In the genomic region with DNA sequence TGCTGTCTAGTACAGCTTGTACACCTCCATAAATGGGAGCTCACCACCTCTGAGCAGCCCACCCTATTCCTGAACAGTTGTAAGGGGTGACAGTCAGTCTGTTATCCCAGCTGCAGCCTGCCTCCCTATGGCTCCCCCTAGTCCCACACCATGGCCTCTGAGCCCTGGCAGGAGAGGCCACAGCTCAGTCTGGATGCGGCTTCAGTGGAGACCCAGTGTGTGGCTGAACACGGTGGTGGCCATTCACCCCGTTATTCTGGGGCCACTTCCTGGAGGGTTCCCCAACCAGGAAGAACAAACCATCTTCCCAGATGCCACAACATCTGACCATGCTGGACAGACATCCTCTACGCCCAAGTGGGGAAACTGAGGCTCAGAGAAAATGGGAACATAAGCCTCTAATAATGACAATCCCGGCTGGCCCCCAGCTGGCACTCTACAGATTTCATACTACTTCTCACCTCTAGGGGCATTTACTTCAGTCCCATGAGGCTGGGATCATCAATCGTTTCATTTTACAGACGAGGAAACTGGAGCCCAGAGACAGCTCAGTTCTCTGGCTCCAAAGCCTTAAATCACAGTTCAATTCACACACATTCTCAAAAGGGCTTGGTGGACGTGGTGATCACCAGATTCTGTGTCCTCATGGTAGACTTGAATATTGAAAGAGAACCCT, we compare ENCODE assay signal across 11 cellular contexts. TPM values are rescaled to one million over a fixed set of nuclear protein-coding genes. Genes with fewer than 3 reads are reported as not detected.
A peak's percentile ranks its signal among the peaks of the same experiment; 100 is the strongest.
DNase-seq lines count a peak whose midpoint lies in the region; ATAC-seq, FAIRE-seq and TF ChIP-seq lines count a peak whose summit lies in the region.
"Had no signal": no experiment of that assay in that cellular context is flagged by ENCODE, and none has a peak within 500 bp of the region (broad histone marks: within the 10 kb centered on the region; RNA-seq: fewer than 3 reads in every experiment).

No MANE protein-coding gene starts in this region.

- TF ChIP-seq EP300 in K562 (IDR thresholded peaks at IDR 0.05; ENCODE audit: low read length) = no peak

- in situ Hi-C loops in K562 (cut with MboI) = no loop called here

- H3K79me1 ChIP-seq in neuronal stem cell (ENCODE audit: low read depth, low read length) = no peaks in the 10 kb centered on the region

- H2BK12ac ChIP-seq in neuronal stem cell (ENCODE audit: low read length) = no peak overlapping the region

- BruUV-seq in K562 (replicated peaks; lab: Mats Ljungman, UMichigan) = no TSS peak

- H2AK5ac ChIP-seq in neuronal stem cell (ENCODE audit: low read depth, low read length) = no peak overlapping the region

- no peak overlapping the region for H4K8ac ChIP-seq in neuronal stem cell (ENCODE audit: low read depth, low read length)

- H3K4me3 ChIP-seq in K562 = no peak overlapping the region
- no peak overlapping the region for H3K4me3 ChIP-seq in neuronal stem cell (ENCODE audit: low read length in 2 of 2)

- peak overlapping the region; percentile 40 for H3K14ac ChIP-seq in neuronal stem cell (ENCODE audit: low read length)

- H3K4me2 ChIP-seq in K562 (ENCODE audit: insufficient read depth, low read length) (no peak overlapping the region), neuronal stem cell (ENCODE audit: insufficient read depth, low read length, poor library complexity, severe bottlenecking) (no peak overlapping the region)

- TF ChIP-seq CTCF in K562 (IDR thresholded peaks at IDR 0.05 in 2 of 3, conservative IDR thresholded peaks at IDR 0.05 in 1 of 3; ENCODE audit: insufficient read depth in 2 of 3, low read depth in 1 of 3, low read length in 3 of 3) = peak; percentile 53 to 57 (median 53); a peak in 5 of 6 replicates

- H4K20me1 ChIP-seq in K562 (replicated peaks; ENCODE audit: control insufficient read depth, insufficient read depth, low read length) = peaks cover 20% of the 10 kb centered on the region

- H3K18ac ChIP-seq in neuronal stem cell (ENCODE audit: low read length) = no peak overlapping the region

- no peaks in the 10 kb centered on the region for H3K9me1 ChIP-seq in K562 (ENCODE audit: control insufficient read depth, insufficient read depth, low read length)

- no peak overlapping the region for H4K91ac ChIP-seq in neuronal stem cell (ENCODE audit: low read depth, low read length, poor library complexity)

- no peaks in the 10 kb centered on the region for H3K9me3 ChIP-seq in K562 (replicated peaks; ENCODE audit: control insufficient read depth, insufficient read depth, low read depth, low read length)
- no peaks in the 10 kb centered on the region for H3K9me3 ChIP-seq in neuronal stem cell (replicated peaks in 1 of 2; ENCODE audit: control insufficient read depth in 2 of 2, insufficient read depth in 1 of 2, low read depth in 1 of 2, low read length in 2 of 2)

- H3K9ac ChIP-seq in K562 (ENCODE audit: insufficient read depth in 1 of 2, low read depth in 2 of 2, low read length in 2 of 2) = no peak overlapping the region
- H3K9ac ChIP-seq in neuronal stem cell (ENCODE audit: low read depth, low read length, poor library complexity) = no peak overlapping the region

- H2BK15ac ChIP-seq in neuronal stem cell (ENCODE audit: low read length) = no peak overlapping the region

- H3K4me1 ChIP-seq in K562 (replicated peaks in 1 of 2; ENCODE audit: control insufficient read depth in 2 of 2, insufficient read depth in 2 of 2, low read length in 2 of 2) (peaks cover 0 to 10% of the 10 kb centered on the region in 2 experiments; a peak in 2 of 5 replicates), neuronal stem cell (ENCODE audit: control insufficient read depth in 2 of 2, insufficient read depth in 1 of 2, low read depth in 1 of 2, low read length in 2 of 2) (peaks cover 0 to 4% of the 10 kb centered on the region in 2 donors)

- DNase-seq in DMS 273 (lab: John Stamatoyannopoulos, UW; ENCODE audit: unreplicated experiment) (peak; percentile 52), DMS 273 treated with DMSO at 0.1 percent for 48 hours (lab: John Stamatoyannopoulos, UW) (no peak), Kasumi-1 (lab: John Stamatoyannopoulos, UW) (peak; percentile 35 to 61), K562 (ENCODE audit: extremely low read depth in 1 of 4, low spot score in 3 of 4) (peak; percentile 18 to 70 (median 60)), neuronal stem cell (ENCODE audit: low spot score) (no peak), KG1 (lab: John Stamatoyannopoulos, UW) (no peak), GDM1 (lab: John Stamatoyannopoulos, UW) (no peak)
- DNase-seq: amniotic stem cell; stimulated activated CD4-positive, alpha-beta T cell treated with anti-CD3 and anti-CD28 coated beads, Interleukin-12 subunit alpha, Interleukin-12 subunit beta, amount 100 ng/mL, for 4 hours had no signal

- H2AFZ ChIP-seq in K562 (ENCODE audit: low read depth, low read length) (no peak overlapping the region), neuronal stem cell (ENCODE audit: low read length) (no peak overlapping the region)

- peak; percentile 74 for FAIRE-seq in K562 (lab: Jason Lieb, UNC)

- 4% methylated on average over 8 of the region's 8 CpGs for WGBS in K562 (ENCODE audit: insufficient coverage, low coverage, missing lambda C conversion rate)
- no CpG with 5 or more reads among the region's 8 CpGs for WGBS in neuronal stem cell (ENCODE audit: extremely low coverage in 2 of 2, insufficient read length in 2 of 2, insufficient replicate concordance in 1 of 2), 2 donors

- TF ChIP-seq POLR2A in K562 (conservative IDR thresholded peaks at IDR 0.05) = no peak

- peak in 1 of 2 experiments; percentile 19; a peak in 1 of 4 replicates for TF ChIP-seq RAD21 in K562 (CRISPR knock-in tag; conservative IDR thresholded peaks at IDR 0.05 in 1 of 2, IDR thresholded peaks at IDR 0.05 in 1 of 2)

- no peaks in the 10 kb centered on the region for H3K79me2 ChIP-seq in K562 (ENCODE audit: control insufficient read depth, insufficient read depth, low read length)

- no peak overlapping the region for H2BK120ac ChIP-seq in neuronal stem cell (ENCODE audit: low read depth, low read length)

- no peak overlapping the region for H3K23ac ChIP-seq in neuronal stem cell (ENCODE audit: low read depth, low read length, poor library complexity)

- no peak overlapping the region for H2BK5ac ChIP-seq in neuronal stem cell (ENCODE audit: low read length)

- H3K27ac ChIP-seq in K562 (ENCODE audit: extremely low read depth, low read depth, low read length) (no peak overlapping the region), neuronal stem cell (replicated peaks; ENCODE audit: low read length) (no peak overlapping the region)

- POLR2A ChIA-PET in K562 (lab: Yijun Ruan, JAX) = interaction anchor here (0.6 to 3.3 kb wide), 7 partner anchors 11 to 345 kb away, joined by 3 to 17 read pairs (median 4); no protein-coding TSS in a partner anchor

- H3K36me3 ChIP-seq in K562 (ENCODE audit: control insufficient read depth, insufficient read depth, low read length) (no peaks in the 10 kb centered on the region), neuronal stem cell (replicated peaks in 1 of 2; ENCODE audit: control insufficient read depth in 2 of 2, insufficient read depth in 2 of 2, low read length in 2 of 2) (no peaks in the 10 kb centered on the region)

- H3K4ac ChIP-seq in neuronal stem cell (ENCODE audit: low read length) = no peak overlapping the region

- peaks cover 16 to 70% of the 10 kb centered on the region in 2 experiments for H3K27me3 ChIP-seq in K562 (ENCODE audit: control insufficient read depth in 2 of 2, insufficient read depth in 2 of 2, low read length in 2 of 2)
- peaks cover 0 to 60% (median 5%) of the 10 kb centered on the region in 3 experiments for H3K27me3 ChIP-seq in neuronal stem cell (ENCODE audit: control insufficient read depth in 3 of 3, insufficient read depth in 3 of 3, low read depth in 1 of 3, low read length in 3 of 3)

- intact Hi-C loops in K562 (cut with micrococcal nuclease) = loop anchor here (5.0 kb wide), 1 partner anchor 287 kb away; no protein-coding TSS in a partner anchor

- CTCF ChIA-PET in K562 (lab: Yijun Ruan, JAX; ENCODE audit: low intra/inter-chr PET ratio) = interaction anchor here (0.6 to 2.7 kb wide), 3 partner anchors 40 to 653 kb away, joined by 3 to 28 read pairs (median 3); no protein-coding TSS in a partner anchor

- ATAC-seq in K562 (peak; percentile 65), HG03342 (IDR thresholded peaks at IDR 0.05; ENCODE audit: unreplicated experiment) (no peak)

TF ChIP-seq in K562, 482 proteins besides CTCF, POLR2A, EP300 and RAD21 (continues in another document):
- TF ChIP-seq STAG1 (CRISPR knock-in tag; IDR thresholded peaks at IDR 0.05; ENCODE audit: borderline replicate concordance) (no peak), HDAC3 (IDR thresholded peaks at IDR 0.05; ENCODE audit: borderline replicate concordance, partially characterized antibody) (no peak), HDAC8 (tag; IDR thresholded peaks at IDR 0.05) (no peak), FOXK2 (conservative IDR thresholded peaks at IDR 0.05 in 1 of 2, IDR thresholded peaks at IDR 0.05 in 1 of 2; ENCODE audit: low read depth in 2 of 2) (no peak), L3MBTL2 (IDR thresholded peaks at IDR 0.05) (no peak)

RNA-seq across cellular contexts. Expression of a gene that starts 9.3 kb away (rescaled TPM):
- total RNA-seq in K562 (2011; cell fraction: chromatin; rRNA removed; ENCODE audit: low replicate concordance) = not detected in 2 replicates
- total RNA-seq in K562 (2011; cell fraction: nucleolus; rRNA removed) = under 0.01 TPM in 1 of 2 replicates, not detected in the other
- 0.07 TPM in 1 of 2 replicates, not detected in the other for total RNA-seq in K562 (2011; cell fraction: nucleoplasm; rRNA removed)
- total RNA-seq in K562 (2014; rRNA removed) (not detected in 2 replicates), K562 (2014; rRNA removed; fragmentation: Illumina TruSeq; extraction: Trizol) (not detected in 2 replicates), K562 (2015; rRNA removed; fragmentation: Illumina TruSeq; extraction: Trizol) (not detected in 2 replicates), K562 (2021) (not detected in 2 replicates)
- polyA plus RNA-seq in K562 (2011; rRNA removed) (not detected in 2 replicates), K562 (2014; fragmentation: Illumina TruSeq; extraction: Trizol) (not detected in 2 replicates), K562 (2014; fragmentation: Nextera tagmentation; extraction: Ambion mirVana) (under 1 TPM; 0.01 TPM), K562 (2014; rRNA removed) (0.03 TPM in 1 of 2 replicates, not detected in the other)
- polyA plus RNA-seq in K562 (2011; cell fraction: cytosol; rRNA removed) = 0.04 TPM in 1 of 2 replicates, not detected in the other
- 0.03 and 0.06 TPM in 2 replicates for polyA plus RNA-seq in K562 (2011; cell fraction: nucleus; rRNA removed)
- 0.04 and 0.06 TPM in 2 replicates for polyA plus RNA-seq in K562 (2012)
- polyA minus RNA-seq in K562 (2011; rRNA and poly(A)+ RNA removed) = not detected in 2 replicates
- polyA minus RNA-seq in K562 (2011; cell fraction: cytosol; rRNA and poly(A)+ RNA removed) = not detected in 2 replicates
- polyA minus RNA-seq in K562 (2011; cell fraction: nucleus; rRNA and poly(A)+ RNA removed) = not detected in 2 replicates
- 0.77 TPM for polyA plus RNA-seq in neuronal stem cell (2013, experiment 1 of 2)
- polyA plus RNA-seq in neuronal stem cell (2013, experiment 2 of 2) = 0.62 TPM
- total RNA-seq: A172 had no signal

Comparison
In these comparisons a context has a peak if more than half of its experiments do, and no peak if none do; other contexts are left out.
1. DNase-seq: peak in DMS 273 (single experiment), Kasumi-1 (2 of 2) and K562 (4 of 4); none in DMS 273 treated with DMSO at 0.1 percent for 48 hours (single experiment), neuronal stem cell (single experiment), KG1 (single experiment) and GDM1 (single experiment).